15 cellular contexts compared by ENCODE assay signal in genomic region chr10:103603382-103603781, GRCh38.
DNase-seq lines count a peak whose midpoint lies in the region; ATAC-seq and TF ChIP-seq lines count a peak whose summit lies in the region.
"Had no signal": no experiment of that assay in that cellular context is flagged by ENCODE, and none has a peak within 500 bp of the region (broad histone marks: within the 10 kb centered on the region; RNA-seq: fewer than 3 reads in every experiment).

No MANE protein-coding gene starts in this region.

- H3K36me3 ChIP-seq in neuronal stem cell (replicated peaks in 1 of 2; ENCODE audit: control insufficient read depth in 2 of 2, insufficient read depth in 2 of 2, low read length in 2 of 2) (peaks cover 7 to 13% of the 10 kb centered on the region in 2 donors), aorta (ENCODE audit: control insufficient read depth in 1 of 2, insufficient read depth in 2 of 2, low read length in 1 of 2) (no peaks in the 10 kb centered on the region), uterus (no peaks in the 10 kb centered on the region)

- 93% methylated on average over 23 of the region's 23 CpGs for WGBS in right cardiac atrium
- WGBS in neuronal stem cell (ENCODE audit: extremely low coverage in 2 of 2, insufficient read length in 2 of 2, insufficient replicate concordance in 1 of 2), 2 donors = no CpG with 5 or more reads among the region's 23 CpGs
- 95% methylated on average over 21 to 23 of the region's 23 CpGs for WGBS in aorta, 2 donors

- POLR2A ChIA-PET in RWPE1 (lab: Yijun Ruan, JAX; ENCODE audit: low non-redundant PET) = no interaction called here

- H3K4me1 ChIP-seq in right cardiac atrium (ENCODE audit: control insufficient read depth, insufficient read depth, low read length) (no peaks in the 10 kb centered on the region), neuronal stem cell (ENCODE audit: control insufficient read depth in 2 of 2, insufficient read depth in 1 of 2, low read depth in 1 of 2, low read length in 2 of 2) (peaks cover 0 to 1% of the 10 kb centered on the region in 2 donors), aorta (ENCODE audit: control insufficient read depth in 1 of 2, insufficient read depth in 2 of 2, low read length in 2 of 2) (no peaks in the 10 kb centered on the region), uterus (no peaks in the 10 kb centered on the region)

- no peak overlapping the region for H3K4ac ChIP-seq in neuronal stem cell (ENCODE audit: low read length)

- no peak for TF ChIP-seq CTCF in RWPE1 (conservative IDR thresholded peaks at IDR 0.05; ENCODE audit: low read depth)
- TF ChIP-seq CTCF in uterus (IDR thresholded peaks at IDR 0.05) = no peak

- TF ChIP-seq POLR2A in uterus (IDR thresholded peaks at IDR 0.05) = no peak

- ATAC-seq in right cardiac atrium (peak in 1 of 2 donors; percentile 6), left cardiac atrium (no peak), aorta (ENCODE audit: low FRiP score) (peak; percentile 8)
- ATAC-seq: CD8-positive, alpha-beta T cell; GM12878 had no signal

- H3K9me3 ChIP-seq in right cardiac atrium (ENCODE audit: control insufficient read depth, low read length) (no peaks in the 10 kb centered on the region), neuronal stem cell (replicated peaks in 1 of 2; ENCODE audit: control insufficient read depth in 2 of 2, insufficient read depth in 1 of 2, low read depth in 1 of 2, low read length in 2 of 2) (peaks cover 0 to 3% of the 10 kb centered on the region in 2 donors), aorta (ENCODE audit: control insufficient read depth, low read length) (no peaks in the 10 kb centered on the region), uterus (no peaks in the 10 kb centered on the region)

- no peak overlapping the region for H2BK120ac ChIP-seq in neuronal stem cell (ENCODE audit: low read depth, low read length)

- H4K91ac ChIP-seq in neuronal stem cell (ENCODE audit: low read depth, low read length, poor library complexity) = no peak overlapping the region

- H2AK5ac ChIP-seq in neuronal stem cell (ENCODE audit: low read depth, low read length) = no peak overlapping the region

- no peak overlapping the region for H2AFZ ChIP-seq in neuronal stem cell (ENCODE audit: low read length)

- H3K4me3 ChIP-seq in right cardiac atrium (ENCODE audit: low read length) = no peak overlapping the region
- H3K4me3 ChIP-seq in neuronal stem cell (ENCODE audit: low read length in 2 of 2) = no peak overlapping the region
- no peak overlapping the region for H3K4me3 ChIP-seq in aorta (ENCODE audit: low read length in 2 of 2)
- no peak overlapping the region for H3K4me3 ChIP-seq in uterus
- H3K4me3 ChIP-seq: BLaER1 treated with 17β-estradiol and CSF1 and Interleukin-3, amounts not matched to agents 10 nM and 100 nM; GM12878 had no signal

- H2BK12ac ChIP-seq in neuronal stem cell (ENCODE audit: low read length) = no peak overlapping the region

- H3K4me2 ChIP-seq in neuronal stem cell (ENCODE audit: insufficient read depth, low read length, poor library complexity, severe bottlenecking) = peak overlapping the region; percentile 3
- H3K4me2 ChIP-seq: BLaER1 treated with 17β-estradiol and CSF1 and Interleukin-3, amounts not matched to agents 10 nM and 100 nM had no signal

- no peak overlapping the region for H2BK15ac ChIP-seq in neuronal stem cell (ENCODE audit: low read length)

- no peak overlapping the region for H3K27ac ChIP-seq in right cardiac atrium (ENCODE audit: low read length)
- H3K27ac ChIP-seq in RWPE1 = peak overlapping the region; percentile 11; the same call in 1 of the 2 replicates
- H3K27ac ChIP-seq in neuronal stem cell (replicated peaks; ENCODE audit: low read length) = no peak overlapping the region
- no peak overlapping the region for H3K27ac ChIP-seq in aorta (ENCODE audit: low read depth in 1 of 2, low read length in 2 of 2)
- H3K27ac ChIP-seq in uterus = no peak overlapping the region
- H3K27ac ChIP-seq: BLaER1 treated with 17β-estradiol and CSF1 and Interleukin-3, amounts not matched to agents 10 nM and 100 nM had no signal

- no peak overlapping the region for H2BK5ac ChIP-seq in neuronal stem cell (ENCODE audit: low read length)

- intact Hi-C loops in right cardiac atrium (cut with DNase I) (loop anchor here in 1 of 4 donors (5.0 kb wide), 1 partner anchor 84 kb away; no protein-coding TSS in a partner anchor), left cardiac atrium (cut with DNase I) (loop anchor here in 1 of 2 donors (5.0 to 10.0 kb wide), 2 partner anchors 84 to 261 kb away; no protein-coding TSS in a partner anchor), aorta (cut with DNase I) (loop anchor here in 1 of 2 donors (10.0 kb wide), 1 partner anchor 251 kb away; the partner anchor contains the start of gene SH3PXD2A), uterus (cut with DNase I; ENCODE audit: low total_unique reads) (loop anchor here (5.0 kb wide), 1 partner anchor 84 kb away; no protein-coding TSS in a partner anchor)

- no peak overlapping the region for H3K9ac ChIP-seq in neuronal stem cell (ENCODE audit: low read depth, low read length, poor library complexity)
- H3K9ac ChIP-seq: BLaER1 treated with 17β-estradiol and CSF1 and Interleukin-3, amounts not matched to agents 10 nM and 100 nM had no signal

- H3K14ac ChIP-seq in neuronal stem cell (ENCODE audit: low read length) = no peak overlapping the region

- H3K27me3 ChIP-seq in right cardiac atrium (ENCODE audit: control insufficient read depth, insufficient read depth) = no peaks in the 10 kb centered on the region
- H3K27me3 ChIP-seq in neuronal stem cell (ENCODE audit: control insufficient read depth in 3 of 3, insufficient read depth in 3 of 3, low read depth in 1 of 3, low read length in 3 of 3) = no peaks in the 10 kb centered on the region
- no peaks in the 10 kb centered on the region for H3K27me3 ChIP-seq in aorta (ENCODE audit: control insufficient read depth in 1 of 2, insufficient read depth in 2 of 2, low read length in 1 of 2)
- no peaks in the 10 kb centered on the region for H3K27me3 ChIP-seq in uterus
- H3K27me3 ChIP-seq: BLaER1 treated with 17β-estradiol and CSF1 and Interleukin-3, amounts not matched to agents 10 nM and 100 nM had no signal

- no peak overlapping the region for H4K8ac ChIP-seq in neuronal stem cell (ENCODE audit: low read depth, low read length)

- DNase-seq in right cardiac atrium (peak in 2 of 3 donors; percentile 27 to 41), left cardiac atrium (no peak), RWPE1 (ENCODE audit: low spot score) (no peak), neuronal stem cell (ENCODE audit: low spot score) (no peak), aorta (peak; percentile 33 to 68), uterus (no peak), DMS79 (lab: John Stamatoyannopoulos, UW) (no peak)
- DNase-seq: Calu3; CD8-positive, alpha-beta T cell; DND-41; EL; GOT3; H9 had no signal

- H3K79me1 ChIP-seq in neuronal stem cell (ENCODE audit: low read depth, low read length) = peaks cover 1% of the 10 kb centered on the region

- CTCF ChIA-PET in RWPE1 (lab: Yijun Ruan, JAX) = no interaction called here

- H3K18ac ChIP-seq in neuronal stem cell (ENCODE audit: low read length) = no peak overlapping the region

- no peak overlapping the region for H3K23ac ChIP-seq in neuronal stem cell (ENCODE audit: low read depth, low read length, poor library complexity)

Comparison
In these comparisons a context has a peak if more than half of its experiments do, and no peak if none do; other contexts are left out.
1. DNase-seq: peak in right cardiac atrium (2 of 3) and aorta (2 of 2); none in left cardiac atrium (single experiment), RWPE1 (single experiment), neuronal stem cell (single experiment), uterus (0 of 2) and DMS79 (single experiment).